Comparison of ENCODE assay signal across 17 cellular contexts in genomic region chr10:7329219-7329618, GRCh38.
DNase-seq lines count a peak whose midpoint lies in the region; ATAC-seq and TF ChIP-seq lines count a peak whose summit lies in the region.
"Had no signal": no experiment of that assay in that cellular context is flagged by ENCODE, and none has a peak within 500 bp of the region (broad histone marks: within the 10 kb centered on the region; RNA-seq: fewer than 3 reads in every experiment).

No MANE protein-coding gene starts in this region.

- intact Hi-C loops in transverse colon (cut with DNase I; ENCODE audit: low total_unique reads): no loop called here

- H3K4me3 Mint-ChIP-seq in immature natural killer cell: peak overlapping the region in 4 of 5 donors; percentile 48 to 75 (median 58)
- H3K4me3 Mint-ChIP-seq: CD14-positive monocyte; CD4-positive, alpha-beta memory T cell had no signal

- H3K27ac ChIP-seq in transverse colon: no peak overlapping the region
- H3K27ac ChIP-seq: 22Rv1, A549 had no signal

- peaks cover 0 to 6% of the 10 kb centered on the region in 2 donors for H3K9me3 ChIP-seq in transverse colon
- H3K9me3 ChIP-seq: HAP-1 had no signal

- DNase-seq in NK-92 treated with Interleukin-12 subunit alpha and Interleukin-12 subunit beta, amount 100 ng/mL, for 24 hours (lab: John Stamatoyannopoulos, UW): peak; percentile 47
- DNase-seq in NK-92 (lab: John Stamatoyannopoulos, UW; ENCODE audit: unreplicated experiment): no peak
- DNase-seq in Kasumi-1 (lab: John Stamatoyannopoulos, UW): peak; percentile 89 to 91
- DNase-seq in immature natural killer cell: peak; percentile 26 to 40 (median 35)
- DNase-seq in transverse colon: peak; percentile 7
- DNase-seq in GM19240 (ENCODE audit: insufficient read length, low spot score): no peak
- DNase-seq: AML-193; CD4-positive, alpha-beta memory T cell; DMS153; DMS79; GDM1 had no signal

- no peak for TF ChIP-seq POLR2A in transverse colon (IDR thresholded peaks at IDR 0.05)

- H3K27me3 Mint-ChIP-seq in immature natural killer cell (ENCODE audit: low read depth in 3 of 3): peaks cover 0 to 7% (median 3%) of the 10 kb centered on the region in 3 donors
- H3K27me3 Mint-ChIP-seq: CD4-positive, alpha-beta memory T cell had no signal

- H3K27me3 ChIP-seq in transverse colon: no peaks in the 10 kb centered on the region

- in situ Hi-C loops in transverse colon (cut with MboI; ENCODE audit: low pct_ligation_motif_present in 1 of 4, low pct_unique_long_range_greater_than_20kb in 1 of 4, low sequenced_read_pairs in 3 of 4): no loop called here

- peaks cover 10 to 21% (median 13%) of the 10 kb centered on the region in 3 donors for H3K36me3 Mint-ChIP-seq in immature natural killer cell

- no peak for TF ChIP-seq CTCF in transverse colon (IDR thresholded peaks at IDR 0.05)

- H3K27ac Mint-ChIP-seq in immature natural killer cell: peak overlapping the region in 5 of 6 donors; percentile 7 to 32 (median 24)

- no peak for TF ChIP-seq EP300 in transverse colon (IDR thresholded peaks at IDR 0.05; ENCODE audit: low read depth)

- H3K4me1 ChIP-seq in transverse colon: no peaks in the 10 kb centered on the region
- H3K4me1 ChIP-seq: A549 had no signal

- 88 to 96% methylated on average over 8 to 11 of the region's 11 CpGs for WGBS in transverse colon (ENCODE audit: low coverage in 1 of 2), 2 donors

- H3K4me1 Mint-ChIP-seq in immature natural killer cell: peaks cover 49 to 83% of the 10 kb centered on the region in 2 donors
- H3K4me1 Mint-ChIP-seq: CD14-positive monocyte had no signal

- H3K4me3 ChIP-seq in transverse colon: no peak overlapping the region
- H3K4me3 ChIP-seq: A549, HAP-1 had no signal

- H3K9me3 Mint-ChIP-seq in immature natural killer cell: peaks cover 0 to 9% (median 6%) of the 10 kb centered on the region in 6 donors

- no peak for ATAC-seq in GM21526 (IDR thresholded peaks at IDR 0.05; ENCODE audit: low FRiP score, unreplicated experiment)
- ATAC-seq: A549, HepG2 had no signal

- H3K36me3 ChIP-seq in transverse colon: no peaks in the 10 kb centered on the region

Comparison
In these comparisons a context has a peak if more than half of its experiments do, and no peak if none do; other contexts are left out.
1. DNase-seq: peak in NK-92 treated with Interleukin-12 subunit alpha and Interleukin-12 subunit beta, amount 100 ng/mL, for 24 hours (single experiment), Kasumi-1 (2 of 2), immature natural killer cell (3 of 3) and transverse colon (single experiment); none in NK-92 (single experiment) and GM19240 (single experiment).